ENCODE assay signal across 19 cellular contexts in genomic region chr9:87063883-87064282, GRCh38.
DNase-seq lines count a peak whose midpoint lies in the region; ATAC-seq, FAIRE-seq and TF ChIP-seq lines count a peak whose summit lies in the region.
"Had no signal": no experiment of that assay in that cellular context is flagged by ENCODE, and none has a peak within 500 bp of the region (broad histone marks: within the 10 kb centered on the region; RNA-seq: fewer than 3 reads in every experiment).

No MANE protein-coding gene starts in this region.

- H3K36me3 ChIP-seq in bronchial epithelial cell (ENCODE audit: control insufficient read depth, insufficient read depth, low read length): no peaks in the 10 kb centered on the region
- no peaks in the 10 kb centered on the region for H3K36me3 ChIP-seq in left lung
- no peaks in the 10 kb centered on the region for H3K36me3 ChIP-seq in transverse colon

- H3K27ac ChIP-seq in left lung (peak overlapping the region in 1 of 2 donors; percentile 42), transverse colon (peak overlapping the region in 3 of 4 donors; percentile 13 to 52 (median 21))

- H3K4me1 ChIP-seq in left lung: peaks cover 0 to 3% of the 10 kb centered on the region in 2 donors
- no peaks in the 10 kb centered on the region for H3K4me1 ChIP-seq in transverse colon

- H3K9me3 ChIP-seq in left lung (no peaks in the 10 kb centered on the region), transverse colon (no peaks in the 10 kb centered on the region)

- no peak for TF ChIP-seq POLR2A in transverse colon (IDR thresholded peaks at IDR 0.05)

- H3K27me3 Mint-ChIP-seq in activated CD4-positive, alpha-beta memory T cell treated with anti-CD3 and anti-CD28 coated beads, Interleukin-2, amount 10 ng/mL, durations not matched to agents 7 days and 5 days: no peaks in the 10 kb centered on the region
- H3K27me3 Mint-ChIP-seq: activated CD4-positive, alpha-beta T cell treated with anti-CD3 and anti-CD28 coated beads, Interleukin-2, amount 10 ng/mL, durations not matched to agents 24 days and 14 days had no signal

- no peaks in the 10 kb centered on the region for H3K36me3 Mint-ChIP-seq in activated CD4-positive, alpha-beta memory T cell treated with anti-CD3 and anti-CD28 coated beads, Interleukin-2, amount 10 ng/mL, durations not matched to agents 7 days and 5 days (ENCODE audit: low read depth)
- H3K36me3 Mint-ChIP-seq: activated naive CD4-positive, alpha-beta T cell treated with anti-CD3 and anti-CD28 coated beads, Interleukin-2, amount 50 U/mL, for 72 hours; CD14-positive monocyte had no signal

- POLR2A ChIA-PET in activated CD4-positive, alpha-beta memory T cell treated with anti-CD3 and anti-CD28 coated beads, Interleukin-2, amount 10 ng/mL, durations not matched to agents 7 days and 5 days (lab: Charles Lee): no interaction called here

- in situ Hi-C loops in transverse colon (cut with MboI; ENCODE audit: low pct_ligation_motif_present in 1 of 4, low pct_unique_long_range_greater_than_20kb in 1 of 4, low sequenced_read_pairs in 3 of 4): no loop called here

- no peak for FAIRE-seq in bronchial epithelial cell (lab: Jason Lieb, UNC)

- H3K27me3 ChIP-seq in bronchial epithelial cell (ENCODE audit: control insufficient read depth, insufficient read depth, low read length) (no peaks in the 10 kb centered on the region), left lung (no peaks in the 10 kb centered on the region), transverse colon (no peaks in the 10 kb centered on the region)

- CTCF ChIA-PET in activated CD4-positive, alpha-beta memory T cell treated with anti-CD3 and anti-CD28 coated beads, Interleukin-2, amount 10 ng/mL, durations not matched to agents 7 days and 5 days (lab: Charles Lee): no interaction called here

- no peak for TF ChIP-seq EP300 in transverse colon (IDR thresholded peaks at IDR 0.05; ENCODE audit: low read depth)

- peak; percentile 32 for DNase-seq in M059J (ENCODE audit: low read depth)
- DNase-seq in bronchial epithelial cell (ENCODE audit: low read depth): peak; percentile 15
- DNase-seq in left lung: no peak
- DNase-seq in transverse colon: no peak
- DNase-seq in activated CD8-positive, alpha-beta memory T cell treated with anti-CD3 and anti-CD28 coated beads, Interleukin-2, amount 50 U/mL, for 48 hours: no peak
- DNase-seq in activated CD4-positive, alpha-beta memory T cell treated with anti-CD3 and anti-CD28 coated beads, Interleukin-2, amount 10 ng/mL, durations not matched to agents 7 days and 5 days: no peak
- DNase-seq in DMS114 treated with DMSO at 0.1 percent for 48 hours (lab: John Stamatoyannopoulos, UW; ENCODE audit: unreplicated experiment): no peak
- DNase-seq: activated CD4-positive, alpha-beta T cell treated with anti-CD3 and anti-CD28 coated beads, Interleukin-2, amount 10 ng/mL, durations not matched to agents 24 days and 14 days; activated T-cell treated with anti-CD3 and anti-CD28 coated beads, Interleukin-2, amount 50 U/mL, for 1 hour; DMS79 treated with DMSO at 0.1 percent for 48 hours; H9; mesendoderm; NCI-H1092 treated with DMSO at 0.1 percent for 48 hours; stimulated activated naive CD8-positive, alpha-beta T cell treated with anti-CD3 and anti-CD28 coated beads, Interleukin-15, Interleukin-2, amounts not matched to agents 100 U/mL and 50 U/mL, for 24 hours had no signal

- no peak overlapping the region for H3K27ac Mint-ChIP-seq in activated CD4-positive, alpha-beta memory T cell treated with anti-CD3 and anti-CD28 coated beads, Interleukin-2, amount 10 ng/mL, durations not matched to agents 7 days and 5 days
- H3K27ac Mint-ChIP-seq: activated CD4-positive, alpha-beta T cell treated with anti-CD3 and anti-CD28 coated beads, Interleukin-2, amount 10 ng/mL, durations not matched to agents 24 days and 14 days; activated naive CD4-positive, alpha-beta T cell treated with anti-CD3 and anti-CD28 coated beads, Interleukin-2, amount 50 U/mL, for 72 hours; CD14-positive monocyte; H9; IgD-negative memory B cell had no signal

- no peak overlapping the region for H3K4me3 Mint-ChIP-seq in activated CD4-positive, alpha-beta memory T cell treated with anti-CD3 and anti-CD28 coated beads, Interleukin-2, amount 10 ng/mL, durations not matched to agents 7 days and 5 days
- H3K4me3 Mint-ChIP-seq: activated CD4-positive, alpha-beta T cell treated with anti-CD3 and anti-CD28 coated beads, Interleukin-2, amount 10 ng/mL, durations not matched to agents 24 days and 14 days; CD14-positive monocyte; H9; IgD-negative memory B cell had no signal

- no peak for TF ChIP-seq CTCF in bronchial epithelial cell (IDR thresholded peaks at IDR 0.05; ENCODE audit: insufficient read depth, low read length, severe bottlenecking)
- no peak for TF ChIP-seq CTCF in left lung (IDR thresholded peaks at IDR 0.05)
- TF ChIP-seq CTCF in transverse colon (IDR thresholded peaks at IDR 0.05): no peak

- H3K9me3 Mint-ChIP-seq in activated CD4-positive, alpha-beta memory T cell treated with anti-CD3 and anti-CD28 coated beads, Interleukin-2, amount 10 ng/mL, durations not matched to agents 7 days and 5 days: no peaks in the 10 kb centered on the region
- H3K9me3 Mint-ChIP-seq: activated CD4-positive, alpha-beta T cell treated with anti-CD3 and anti-CD28 coated beads, Interleukin-2, amount 10 ng/mL, durations not matched to agents 24 days and 14 days; H9; IgD-negative memory B cell had no signal

- ATAC-seq in left lung: peak; percentile 68
- ATAC-seq: activated naive CD4-positive, alpha-beta T cell treated with anti-CD3 and anti-CD28 coated beads, Interleukin-2, amount 50 U/mL, for 72 hours; esophagus mucosa; stimulated activated naive CD8-positive, alpha-beta T cell treated with anti-CD3 and anti-CD28 coated beads, Interleukin-15, Interleukin-2, amounts not matched to agents 100 U/mL and 50 U/mL, for 24 hours had no signal

- intact Hi-C loops in left lung (cut with DNase I): no loop called here
- intact Hi-C loops in transverse colon (cut with DNase I; ENCODE audit: low total_unique reads): no loop called here

- H3K4me1 Mint-ChIP-seq in activated CD4-positive, alpha-beta memory T cell treated with anti-CD3 and anti-CD28 coated beads, Interleukin-2, amount 10 ng/mL, durations not matched to agents 7 days and 5 days: no peaks in the 10 kb centered on the region
- H3K4me1 Mint-ChIP-seq: activated CD4-positive, alpha-beta T cell treated with anti-CD3 and anti-CD28 coated beads, Interleukin-2, amount 10 ng/mL, durations not matched to agents 24 days and 14 days; CD14-positive monocyte; H9; IgD-negative memory B cell had no signal

- H3K4me3 ChIP-seq in bronchial epithelial cell (ENCODE audit: low read depth, low read length) (no peak overlapping the region), left lung (no peak overlapping the region), transverse colon (no peak overlapping the region)
- H3K4me3 ChIP-seq: coronary artery had no signal

- WGBS in transverse colon (ENCODE audit: low coverage in 1 of 2), 2 donors: 29% methylated on average over 1 of the region's 1 CpG; no CpG with 5 or more reads in 1 of the 2 donors

Comparison
In these comparisons a context has a peak if more than half of its experiments do, and no peak if none do; other contexts are left out.
1. DNase-seq: peak in M059J (single experiment) and bronchial epithelial cell (single experiment); none in left lung (0 of 2), transverse colon (single experiment), activated CD8-positive, alpha-beta memory T cell treated with anti-CD3 and anti-CD28 coated beads, Interleukin-2, amount 50 U/mL, for 48 hours (single experiment), activated CD4-positive, alpha-beta memory T cell treated with anti-CD3 and anti-CD28 coated beads, Interleukin-2, amount 10 ng/mL, durations not matched to agents 7 days and 5 days (single experiment) and DMS114 treated with DMSO at 0.1 percent for 48 hours (single experiment).